In the genomic region with DNA sequence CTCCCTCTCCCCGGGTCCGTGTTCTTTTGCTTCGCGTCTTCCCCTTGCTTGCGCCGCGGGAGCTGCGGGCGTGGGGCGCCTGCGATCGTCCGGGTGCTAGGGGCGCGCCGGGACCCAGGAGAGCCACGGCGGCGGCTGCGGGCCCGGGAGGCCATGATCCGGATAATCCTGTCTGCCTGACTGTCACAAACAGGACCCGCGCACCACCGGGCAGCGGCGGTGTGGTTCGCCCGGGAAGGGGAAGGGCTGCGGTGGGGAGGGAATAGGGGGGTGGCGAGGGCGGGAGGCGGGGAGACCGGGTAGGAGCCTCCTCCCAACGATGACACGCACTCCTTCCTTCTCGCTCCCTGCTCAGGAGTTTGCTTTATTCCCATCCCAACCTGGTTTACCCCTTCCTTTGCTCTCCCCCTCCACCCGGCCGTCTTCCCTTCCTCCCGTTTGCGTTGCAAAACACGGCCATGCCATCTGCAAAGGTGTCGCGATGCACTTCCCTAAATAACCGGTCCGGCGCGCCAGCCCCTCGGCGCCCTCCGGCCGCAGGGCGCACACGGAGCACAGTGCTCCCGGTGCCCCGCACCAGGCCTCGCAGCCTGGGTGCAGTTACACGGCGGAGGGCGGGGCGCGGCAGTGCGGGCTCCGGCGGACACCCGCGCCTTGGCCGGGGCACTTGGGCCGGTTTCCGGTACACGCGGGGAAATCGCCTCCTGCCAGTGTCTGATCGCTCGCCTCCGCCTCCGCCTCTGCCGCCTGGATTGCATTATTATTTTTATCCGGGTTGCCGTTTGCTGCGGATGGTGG, we compare ENCODE assay signal across 8 cellular contexts. TPM values are rescaled to one million over a fixed set of nuclear protein-coding genes. Genes with fewer than 3 reads are reported as not detected.
DNase-seq lines count a peak whose midpoint lies in the region; ATAC-seq lines count a peak whose summit lies in the region.

No MANE protein-coding gene starts in this region.

- no peak for ATAC-seq in HG02642 (IDR thresholded peaks at IDR 0.05; ENCODE audit: poor library complexity, unreplicated experiment)

- DNase-seq in NCI-H82 (lab: John Stamatoyannopoulos, UW): peak; percentile 71
- DNase-seq in NCI-H82 treated with DMSO at 0.1 percent for 48 hours (lab: John Stamatoyannopoulos, UW; ENCODE audit: unreplicated experiment): no peak
- peak; percentile 52 for DNase-seq in NCI-H1694 treated with DMSO at 0.1 percent for 48 hours (lab: John Stamatoyannopoulos, UW)
- peak; percentile 64 for DNase-seq in activated CD4-positive, CD25-positive, alpha-beta regulatory T cell treated with anti-CD3 and anti-CD28 coated beads, Interleukin-2, amount 50 U/mL, for 72 hours
- peak; percentile 83 for DNase-seq in cerebellum (ENCODE audit: low spot score)
- peak; percentile 85 for DNase-seq in kidney tubule cell (ENCODE audit: low spot score)
- DNase-seq in stimulated activated CD4-positive, alpha-beta T cell treated with anti-CD3 and anti-CD28 coated beads, Interleukin-15, amount 100 ng/mL, for 24 hours: peak; percentile 77

RNA-seq across cellular contexts. Expression of gene SMARCA2, which starts 1.5 kb away (rescaled TPM):
- 79.1 TPM for total RNA-seq in cerebellum
